In the genomic region with DNA sequence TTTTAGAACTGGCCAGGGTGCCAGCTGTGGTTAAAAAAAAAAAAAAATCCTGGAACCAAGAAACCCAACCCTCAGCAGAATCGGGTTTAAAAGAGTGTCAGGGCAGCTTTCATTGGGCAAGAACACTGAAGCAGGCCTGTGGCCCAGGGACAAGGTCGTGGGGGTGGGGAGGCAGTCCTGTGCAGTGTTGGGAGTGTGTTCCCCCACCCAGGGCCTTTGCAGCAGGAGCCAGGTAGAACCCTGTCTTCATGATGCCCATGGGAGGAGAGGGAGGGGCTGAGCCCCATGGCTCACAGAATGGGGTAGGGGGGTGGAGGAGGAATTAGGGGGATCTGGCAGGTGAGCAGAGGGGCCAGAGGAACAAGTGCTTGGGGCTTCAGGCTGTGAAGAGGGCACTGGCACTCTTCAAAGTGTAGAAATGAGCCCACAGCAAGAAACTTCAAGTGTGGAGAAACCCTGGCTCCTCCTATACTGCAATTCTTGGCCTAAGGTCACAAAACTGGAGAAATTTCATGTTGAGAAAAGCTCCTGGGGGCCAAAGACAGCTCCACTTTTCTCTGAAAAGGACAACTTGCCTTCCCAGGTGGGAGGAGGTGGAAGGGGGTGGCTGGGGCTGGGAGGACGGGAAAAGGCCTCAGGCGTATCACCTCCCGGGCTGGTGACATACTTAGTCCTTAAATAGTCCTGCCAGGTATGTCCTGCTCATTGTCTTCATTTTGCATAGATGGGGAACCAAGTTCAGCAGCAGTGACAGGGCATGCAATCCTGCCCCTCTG, we compare ENCODE assay signal across 27 cellular contexts. TPM values are rescaled to one million over a fixed set of nuclear protein-coding genes. Genes with fewer than 3 reads are reported as not detected.
DNase-seq lines count a peak whose midpoint lies in the region; ATAC-seq and FAIRE-seq lines count a peak whose summit lies in the region.
"Had no signal": no experiment of that assay in that cellular context is flagged by ENCODE, and none has a peak within 500 bp of the region (broad histone marks: within the 10 kb centered on the region; RNA-seq: fewer than 3 reads in every experiment).

No MANE protein-coding gene starts in this region.

- peak; percentile 48 for FAIRE-seq in HTR-8/SVneo (lab: Jason Lieb, UNC)
- FAIRE-seq: islet of Langerhans, pancreas, RCC 7860 had no signal

- peaks cover 16% of the 10 kb centered on the region for H3K9me3 Mint-ChIP-seq in dendritic cell treated with granulocyte-macrophage colony-stimulating factor and Interleukin-4, amounts not matched to agents 40 ng/mL and 50 ng/mL, for 4 days
- H3K9me3 Mint-ChIP-seq: mesothelial cell of epicardium had no signal

- peaks cover 5% of the 10 kb centered on the region for H3K27me3 Mint-ChIP-seq in dendritic cell treated with granulocyte-macrophage colony-stimulating factor and Interleukin-4, amounts not matched to agents 40 ng/mL and 50 ng/mL, for 4 days
- H3K27me3 Mint-ChIP-seq: activated CD8-positive, alpha-beta T cell treated with anti-CD3 and anti-CD28 coated beads for 36 hours; activated naive CD4-positive, alpha-beta T cell treated with anti-CD3 and anti-CD28 coated beads, Interleukin-2, amount 50 U/mL, for 24 hours; IgD-negative memory B cell had no signal

- DNase-seq in D341Med (ENCODE audit: low spot score): peak; percentile 32
- no peak for DNase-seq in HTR-8/SVneo (ENCODE audit: insufficient read length, low spot score)
- DNase-seq in posterior vena cava (ENCODE audit: low spot score): peak; percentile 71
- no peak for DNase-seq in NCI-H2107 (lab: John Stamatoyannopoulos, UW)
- DNase-seq in cerebellar nuclear complex (lab: John Stamatoyannopoulos, UW): no peak
- no peak for DNase-seq in UCSD-AML1 (lab: John Stamatoyannopoulos, UW; ENCODE audit: unreplicated experiment)
- DNase-seq: activated CD4-positive, alpha-beta T cell treated with anti-CD3 and anti-CD28 coated beads for 1 hour; activated CD8-positive, alpha-beta T cell treated with anti-CD3 and anti-CD28 coated beads for 36 hours; Calu3; left ventricle myocardium inferior; naive thymus-derived CD8-positive, alpha-beta T cell; NCI-H1105 treated with DMSO at 0.1 percent for 48 hours; NCI-H1930; pancreas; right cardiac atrium; stimulated activated CD4-positive, alpha-beta T cell treated with anti-CD3 and anti-CD28 coated beads, Interleukin-12 subunit alpha, Interleukin-12 subunit beta, amount 100 ng/mL, for 4 hours; stimulated activated CD4-positive, alpha-beta T cell treated with anti-CD3 and anti-CD28 coated beads, Interleukin-4, amount 100 ng/mL, for 24 hours; uterus had no signal

- no peak for ATAC-seq in activated CD4-positive, CD25-positive, alpha-beta regulatory T cell treated with anti-CD3 and anti-CD28 coated beads, Interleukin-2, amount 50 U/mL, for 24 hours
- ATAC-seq: activated CD8-positive, alpha-beta T cell treated with anti-CD3 and anti-CD28 coated beads for 36 hours; naive thymus-derived CD8-positive, alpha-beta T cell; pancreas; right cardiac atrium; stimulated activated effector memory CD8-positive, alpha-beta T cell treated with anti-CD3 and anti-CD28 coated beads, Interleukin-12 subunit alpha, Interleukin-12 subunit beta, amount 100 ng/mL, for 72 hours had no signal

- peaks cover 58% of the 10 kb centered on the region for H3K36me3 Mint-ChIP-seq in dendritic cell treated with granulocyte-macrophage colony-stimulating factor and Interleukin-4, amounts not matched to agents 40 ng/mL and 50 ng/mL, for 4 days (ENCODE audit: low read depth)

- intact Hi-C loops in dendritic cell treated with granulocyte-macrophage colony-stimulating factor and Interleukin-4, amounts not matched to agents 40 ng/mL and 50 ng/mL, for 4 days (cut with micrococcal nuclease): no loop called here
- intact Hi-C loops in posterior vena cava (cut with DNase I): no loop called here

- H3K4me3 Mint-ChIP-seq in dendritic cell treated with granulocyte-macrophage colony-stimulating factor and Interleukin-4, amounts not matched to agents 40 ng/mL and 50 ng/mL, for 4 days: no peak overlapping the region
- H3K4me3 Mint-ChIP-seq: activated CD8-positive, alpha-beta T cell treated with anti-CD3 and anti-CD28 coated beads for 36 hours; activated naive CD4-positive, alpha-beta T cell treated with anti-CD3 and anti-CD28 coated beads, Interleukin-2, amount 50 U/mL, for 24 hours; mesothelial cell of epicardium had no signal

- H3K27ac Mint-ChIP-seq in dendritic cell treated with granulocyte-macrophage colony-stimulating factor and Interleukin-4, amounts not matched to agents 40 ng/mL and 50 ng/mL, for 4 days: peak overlapping the region; percentile 44
- H3K27ac Mint-ChIP-seq: activated CD8-positive, alpha-beta T cell treated with anti-CD3 and anti-CD28 coated beads for 36 hours; activated naive CD4-positive, alpha-beta T cell treated with anti-CD3 and anti-CD28 coated beads, Interleukin-2, amount 50 U/mL, for 24 hours; activated T-helper 2 cell treated with anti-CD3 and anti-CD28 coated beads, Interferon-gamma antibody, Interleukin-2, Interleukin-4, amounts not matched to agents 10 μg/mL and 5 μg/mL and 100 μg/mL, durations not matched to agents 14 hours and 24 hours and 36 hours; IgD-negative memory B cell; mesothelial cell of epicardium; stimulated activated effector memory CD8-positive, alpha-beta T cell treated with anti-CD3 and anti-CD28 coated beads, Interleukin-12 subunit alpha, Interleukin-12 subunit beta, amount 100 ng/mL, for 72 hours had no signal

- H3K4me1 Mint-ChIP-seq in dendritic cell treated with granulocyte-macrophage colony-stimulating factor and Interleukin-4, amounts not matched to agents 40 ng/mL and 50 ng/mL, for 4 days (ENCODE audit: low read depth): peaks cover 24% of the 10 kb centered on the region

RNA-seq across cellular contexts. Expression of gene KIAA1614, which starts 39.4 kb away (rescaled TPM):
- total RNA-seq in posterior vena cava: 10 to 100 TPM; 10.7 to 12.7 TPM

Comparison
In these comparisons a context has a peak if more than half of its experiments do, and no peak if none do; other contexts are left out.
1. DNase-seq: peak in D341Med (single experiment) and posterior vena cava (single experiment); none in HTR-8/SVneo (single experiment), NCI-H2107 (single experiment), cerebellar nuclear complex (0 of 2) and UCSD-AML1 (single experiment).